ENCODE assay signal across 19 cellular contexts in genomic region chr6:49806145-49806544, GRCh38.
"Had no signal": no experiment of that assay in that cellular context is flagged by ENCODE, and none has a peak within 500 bp of the region (broad histone marks: within the 10 kb centered on the region; RNA-seq: fewer than 3 reads in every experiment).

No MANE protein-coding gene starts in this region.

- DNase-seq: activated B cell treated with CpG ODN at 0.5 μM for 24 hours; activated CD4-positive, alpha-beta T cell treated with anti-CD3 and anti-CD28 coated beads, Interleukin-2, amount 50 U/mL, for 1 hour; activated CD8-positive, alpha-beta T cell treated with anti-CD3 and anti-CD28 coated beads for 36 hours; activated gamma-delta T cell treated with Interleukin-2 at 50 U/mL for 16 hours; activated naive CD4-positive, alpha-beta T cell treated with anti-CD3 and anti-CD28 coated beads, Interleukin-2, amount 50 U/mL, for 16 hours; activated T-cell treated with anti-CD3 and anti-CD28 coated beads, Interleukin-2, amount 50 U/mL, for 4 hours; amniotic stem cell; caudate nucleus; endodermal cell; foreskin fibroblast; head of caudate nucleus; hippocampal formation; left colon; mammary epithelial cell; right lobe of liver; stimulated activated CD4-positive, alpha-beta T cell treated with anti-CD3 and anti-CD28 coated beads, Interleukin-2, amount 100 ng/mL, for 48 hours; stimulated activated naive CD8-positive, alpha-beta T cell treated with anti-CD3 and anti-CD28 coated beads, Interleukin-15, Interleukin-2, amounts not matched to agents 100 U/mL and 50 U/mL, for 24 hours; testis; transverse colon had no signal
